In the genomic region with DNA sequence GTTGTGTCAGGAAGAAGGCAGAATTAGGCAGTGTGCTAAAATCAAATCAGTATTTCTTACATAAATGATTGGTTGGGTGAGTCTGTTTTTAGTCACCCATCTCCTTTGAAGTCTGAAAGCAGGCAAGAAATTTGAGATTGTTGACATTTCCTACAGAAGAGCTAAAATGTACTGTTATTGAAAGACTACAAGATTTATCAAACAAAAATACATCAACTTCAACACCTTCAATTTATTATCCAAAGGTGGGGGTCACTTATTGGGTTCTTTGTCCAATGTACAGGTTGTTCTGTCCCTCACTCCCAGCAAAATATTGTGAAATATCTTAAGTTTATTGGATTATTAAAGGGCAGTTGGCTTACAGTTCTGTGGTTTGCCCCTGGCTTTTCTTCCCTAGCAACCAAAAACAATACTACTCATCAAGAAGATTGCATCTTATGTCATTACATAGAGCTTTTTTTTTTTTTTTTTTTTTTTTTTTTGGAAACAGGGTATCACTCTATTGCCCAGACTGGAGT, we compare ENCODE assay signal across 1 cellular context.
TF ChIP-seq lines count a peak whose summit lies in the region.

No MANE protein-coding gene starts in this region.

TF ChIP-seq in SK-N-SH, 30 proteins besides CTCF, POLR2A, EP300 and RAD21 (continued from another document):
- TF ChIP-seq TEAD4 (IDR thresholded peaks at IDR 0.05; ENCODE audit: borderline replicate concordance, insufficient read depth) (no peak), YY1 (IDR thresholded peaks at IDR 0.05; ENCODE audit: low read depth) (no peak)
